ENCODE assay signal across 18 cellular contexts in genomic region chr5:154626876-154627552, GRCh38.
DNase-seq lines count a peak whose midpoint lies in the region; ATAC-seq and TF ChIP-seq lines count a peak whose summit lies in the region.
"Had no signal": no experiment of that assay in that cellular context is flagged by ENCODE, and none has a peak within 500 bp of the region (broad histone marks: within the 10 kb centered on the region; RNA-seq: fewer than 3 reads in every experiment).

No MANE protein-coding gene starts in this region.

- peaks cover 22% of the 10 kb centered on the region for H3K4me1 Mint-ChIP-seq in mesothelial cell of epicardium
- H3K4me1 Mint-ChIP-seq: CD14-positive monocyte had no signal

- H3K9me3 Mint-ChIP-seq in mesothelial cell of epicardium = no peaks in the 10 kb centered on the region

- intact Hi-C loops in sciatic nerve (cut with DNase I) = loop anchor here (2.0 kb wide), 1 partner anchor 566 kb away; no protein-coding TSS in a partner anchor

- no peak overlapping the region for H3K4me3 ChIP-seq in HFF-Myc (replicated peaks; ENCODE audit: low read depth, low read length)
- no peak overlapping the region for H3K4me3 ChIP-seq in coronary artery
- H3K4me3 ChIP-seq: GM12878, GM23248, PC-9, SJCRH30 had no signal

- no peak overlapping the region for H3K4me3 Mint-ChIP-seq in mesothelial cell of epicardium
- H3K4me3 Mint-ChIP-seq: CD14-positive monocyte had no signal

- ATAC-seq in sciatic nerve = no peak
- ATAC-seq: GM12878 had no signal

- TF ChIP-seq CTCF in HFF-Myc (IDR thresholded peaks at IDR 0.05; ENCODE audit: low read depth, low read length, missing control alignments) (no peak), coronary artery (IDR thresholded peaks at IDR 0.05) (no peak), mesothelial cell of epicardium (IDR thresholded peaks at IDR 0.05; ENCODE audit: unreplicated experiment) (no peak)

- H3K27ac Mint-ChIP-seq in mesothelial cell of epicardium = peak overlapping the region; percentile 89

- peaks cover 6% of the 10 kb centered on the region for H3K27me3 Mint-ChIP-seq in mesothelial cell of epicardium (ENCODE audit: low read depth)

- TF ChIP-seq POLR2A in erythroblast (IDR thresholded peaks at IDR 0.05; ENCODE audit: low read length) = no peak

- no peak overlapping the region for H3K27ac ChIP-seq in coronary artery
- H3K27ac ChIP-seq: PC-9, SJCRH30 had no signal

- DNase-seq in HFF-Myc (ENCODE audit: extremely low read depth, low read depth) = peak; percentile 5
- peak; percentile 41 for DNase-seq in coronary artery (ENCODE audit: low spot score)
- DNase-seq in mesothelial cell of epicardium (ENCODE audit: low spot score in 2 of 2, unreplicated experiment in 2 of 2) = no peak
- DNase-seq in activated CD8-positive, alpha-beta memory T cell treated with anti-CD3 and anti-CD28 coated beads for 24 hours = no peak
- no peak for DNase-seq in sciatic nerve (ENCODE audit: low spot score)
- no peak for DNase-seq in erythroblast (lab: John Stamatoyannopoulos, UW)
- no peak for DNase-seq in GDM1 (lab: John Stamatoyannopoulos, UW)
- DNase-seq: DMS 273 treated with DMSO at 0.1 percent for 48 hours, DND-41, NCI-H1417 treated with DMSO at 0.1 percent for 48 hours, NCI-H1930, NCI-H345, NCI-H524 treated with DMSO at 0.1 percent for 48 hours, PC-9, SJCRH30 had no signal

- H3K36me3 Mint-ChIP-seq in mesothelial cell of epicardium = no peaks in the 10 kb centered on the region
- H3K36me3 Mint-ChIP-seq: CD14-positive monocyte had no signal

Comparison
In these comparisons a context has a peak if more than half of its experiments do, and no peak if none do; other contexts are left out.
1. DNase-seq: peak in HFF-Myc (single experiment) and coronary artery (single experiment); none in mesothelial cell of epicardium (0 of 2), activated CD8-positive, alpha-beta memory T cell treated with anti-CD3 and anti-CD28 coated beads for 24 hours (single experiment), sciatic nerve (single experiment), erythroblast (0 of 2) and GDM1 (single experiment).